Comparison of ENCODE assay signal across 18 cellular contexts in genomic region chr19:15615526-15615925, GRCh38. TPM values are rescaled to one million over a fixed set of nuclear protein-coding genes. Genes with fewer than 3 reads are reported as not detected.
A peak's percentile ranks its signal among the peaks of the same experiment; 100 is the strongest.
DNase-seq lines count a peak whose midpoint lies in the region; ATAC-seq and TF ChIP-seq lines count a peak whose summit lies in the region.
"Had no signal": no experiment of that assay in that cellular context is flagged by ENCODE, and none has a peak within 500 bp of the region (broad histone marks: within the 10 kb centered on the region; RNA-seq: fewer than 3 reads in every experiment).

No MANE protein-coding gene starts in this region.

- peak overlapping the region; percentile 37 for H3K27ac Mint-ChIP-seq in activated CD4-positive, alpha-beta T cell treated with anti-CD3 and anti-CD28 coated beads for 36 hours
- no peak overlapping the region for H3K27ac Mint-ChIP-seq in activated CD4-positive, alpha-beta T cell treated with anti-CD3 and anti-CD28 coated beads, Interleukin-2, amount 10 ng/mL, durations not matched to agents 24 days and 14 days
- H3K27ac Mint-ChIP-seq in stimulated activated naive CD8-positive, alpha-beta T cell treated with anti-CD3 and anti-CD28 coated beads, Interleukin-15, Interleukin-2, amounts not matched to agents 100 ng/mL and 50 ng/mL, for 24 hours = peak overlapping the region; percentile 67
- no peak overlapping the region for H3K27ac Mint-ChIP-seq in osteocyte (ENCODE audit: unreplicated experiment)

- DNase-seq in activated CD4-positive, alpha-beta T cell treated with anti-CD3 and anti-CD28 coated beads for 36 hours = no peak
- no peak for DNase-seq in activated CD4-positive, alpha-beta T cell treated with anti-CD3 and anti-CD28 coated beads, Interleukin-2, amount 10 ng/mL, durations not matched to agents 24 days and 14 days
- DNase-seq in stimulated activated naive CD8-positive, alpha-beta T cell treated with anti-CD3 and anti-CD28 coated beads, Interleukin-15, Interleukin-2, amounts not matched to agents 100 U/mL and 50 U/mL, for 24 hours = no peak
- DNase-seq in osteocyte (ENCODE audit: extremely low spot score, unreplicated experiment) = peak; percentile 76
- no peak for DNase-seq in dorsolateral prefrontal cortex
- DNase-seq: AML-193; CD4-positive, alpha-beta memory T cell; DMS153; DMS79; GDM1 had no signal

- peaks cover 2% of the 10 kb centered on the region for H3K27me3 Mint-ChIP-seq in activated CD4-positive, alpha-beta T cell treated with anti-CD3 and anti-CD28 coated beads for 36 hours
- no peaks in the 10 kb centered on the region for H3K27me3 Mint-ChIP-seq in activated CD4-positive, alpha-beta T cell treated with anti-CD3 and anti-CD28 coated beads, Interleukin-2, amount 10 ng/mL, durations not matched to agents 24 days and 14 days
- H3K27me3 Mint-ChIP-seq in stimulated activated naive CD8-positive, alpha-beta T cell treated with anti-CD3 and anti-CD28 coated beads, Interleukin-15, Interleukin-2, amounts not matched to agents 100 ng/mL and 50 ng/mL, for 24 hours = peaks cover 8% of the 10 kb centered on the region
- H3K27me3 Mint-ChIP-seq in osteocyte (ENCODE audit: unreplicated experiment) = no peaks in the 10 kb centered on the region

- H3K36me3 Mint-ChIP-seq in activated CD4-positive, alpha-beta T cell treated with anti-CD3 and anti-CD28 coated beads for 36 hours (ENCODE audit: low read depth) = no peaks in the 10 kb centered on the region
- no peaks in the 10 kb centered on the region for H3K36me3 Mint-ChIP-seq in activated CD4-positive, alpha-beta T cell treated with anti-CD3 and anti-CD28 coated beads, Interleukin-2, amount 10 ng/mL, durations not matched to agents 24 days and 14 days (ENCODE audit: low read depth)
- H3K36me3 Mint-ChIP-seq in stimulated activated naive CD8-positive, alpha-beta T cell treated with anti-CD3 and anti-CD28 coated beads, Interleukin-15, Interleukin-2, amounts not matched to agents 100 ng/mL and 50 ng/mL, for 24 hours (ENCODE audit: low read depth) = no peaks in the 10 kb centered on the region
- H3K36me3 Mint-ChIP-seq in osteocyte (ENCODE audit: unreplicated experiment) = no peaks in the 10 kb centered on the region
- H3K36me3 Mint-ChIP-seq: CD14-positive monocyte; CD4-positive, alpha-beta memory T cell had no signal

- TF ChIP-seq CTCF in osteocyte (IDR thresholded peaks at IDR 0.05) (no peak), dorsolateral prefrontal cortex (IDR thresholded peaks at IDR 0.05 in 54 of 56, conservative IDR thresholded peaks at IDR 0.05 in 2 of 56; ENCODE audit: low read depth in 1 of 56, partially characterized antibody in 56 of 56) (no peak)

- H3K4me3 Mint-ChIP-seq in activated CD4-positive, alpha-beta T cell treated with anti-CD3 and anti-CD28 coated beads for 36 hours = no peak overlapping the region
- no peak overlapping the region for H3K4me3 Mint-ChIP-seq in activated CD4-positive, alpha-beta T cell treated with anti-CD3 and anti-CD28 coated beads, Interleukin-2, amount 10 ng/mL, durations not matched to agents 24 days and 14 days
- no peak overlapping the region for H3K4me3 Mint-ChIP-seq in stimulated activated naive CD8-positive, alpha-beta T cell treated with anti-CD3 and anti-CD28 coated beads, Interleukin-15, Interleukin-2, amounts not matched to agents 100 ng/mL and 50 ng/mL, for 24 hours
- H3K4me3 Mint-ChIP-seq in osteocyte (ENCODE audit: unreplicated experiment) = no peak overlapping the region
- H3K4me3 Mint-ChIP-seq: CD14-positive monocyte; CD4-positive, alpha-beta memory T cell had no signal

- H3K4me3 ChIP-seq in dorsolateral prefrontal cortex = no peak overlapping the region
- H3K4me3 ChIP-seq: A549, HAP-1 had no signal

- CTCF ChIA-PET in activated CD4-positive, alpha-beta T cell treated with anti-CD3 and anti-CD28 coated beads for 36 hours (lab: Charles Lee) = no interaction called here

- POLR2A ChIA-PET in activated CD4-positive, alpha-beta T cell treated with anti-CD3 and anti-CD28 coated beads for 36 hours (lab: Charles Lee) = no interaction called here

- H3K9me3 Mint-ChIP-seq in activated CD4-positive, alpha-beta T cell treated with anti-CD3 and anti-CD28 coated beads for 36 hours (ENCODE audit: low read depth) = no peaks in the 10 kb centered on the region
- H3K9me3 Mint-ChIP-seq in activated CD4-positive, alpha-beta T cell treated with anti-CD3 and anti-CD28 coated beads, Interleukin-2, amount 10 ng/mL, durations not matched to agents 24 days and 14 days = no peaks in the 10 kb centered on the region
- peaks cover 4% of the 10 kb centered on the region for H3K9me3 Mint-ChIP-seq in stimulated activated naive CD8-positive, alpha-beta T cell treated with anti-CD3 and anti-CD28 coated beads, Interleukin-15, Interleukin-2, amounts not matched to agents 100 ng/mL and 50 ng/mL, for 24 hours
- peaks cover 12% of the 10 kb centered on the region for H3K9me3 Mint-ChIP-seq in osteocyte (ENCODE audit: unreplicated experiment)
- H3K9me3 Mint-ChIP-seq: CD4-positive, alpha-beta memory T cell had no signal

- H3K27ac ChIP-seq in dorsolateral prefrontal cortex = no peak overlapping the region
- H3K27ac ChIP-seq: 22Rv1, A549 had no signal

- no peak for ATAC-seq in activated CD4-positive, alpha-beta T cell treated with anti-CD3 and anti-CD28 coated beads for 36 hours
- ATAC-seq in stimulated activated naive CD8-positive, alpha-beta T cell treated with anti-CD3 and anti-CD28 coated beads, Interleukin-15, Interleukin-2, amounts not matched to agents 100 U/mL and 50 U/mL, for 24 hours = no peak
- no peak for ATAC-seq in GM21390 (IDR thresholded peaks at IDR 0.05; ENCODE audit: unreplicated experiment)
- ATAC-seq: A549 had no signal

- peaks cover 0 to 24% (median 6%) of the 10 kb centered on the region in 45 donors for H3K27me3 ChIP-seq in dorsolateral prefrontal cortex

- intact Hi-C loops in activated CD4-positive, alpha-beta T cell treated with anti-CD3 and anti-CD28 coated beads for 36 hours (cut with DNase I, micrococcal nuclease) = no loop called here
- intact Hi-C loops in activated CD4-positive, alpha-beta T cell treated with anti-CD3 and anti-CD28 coated beads, Interleukin-2, amount 10 ng/mL, durations not matched to agents 24 days and 14 days (cut with micrococcal nuclease) = no loop called here
- intact Hi-C loops in dorsolateral prefrontal cortex (cut with DNase I) = no loop called here

- no peaks in the 10 kb centered on the region for H3K4me1 Mint-ChIP-seq in activated CD4-positive, alpha-beta T cell treated with anti-CD3 and anti-CD28 coated beads for 36 hours
- H3K4me1 Mint-ChIP-seq in activated CD4-positive, alpha-beta T cell treated with anti-CD3 and anti-CD28 coated beads, Interleukin-2, amount 10 ng/mL, durations not matched to agents 24 days and 14 days = no peaks in the 10 kb centered on the region
- no peaks in the 10 kb centered on the region for H3K4me1 Mint-ChIP-seq in stimulated activated naive CD8-positive, alpha-beta T cell treated with anti-CD3 and anti-CD28 coated beads, Interleukin-15, Interleukin-2, amounts not matched to agents 100 ng/mL and 50 ng/mL, for 24 hours (ENCODE audit: low read depth)
- H3K4me1 Mint-ChIP-seq in osteocyte (ENCODE audit: unreplicated experiment) = no peaks in the 10 kb centered on the region
- H3K4me1 Mint-ChIP-seq: CD4-positive, alpha-beta memory T cell had no signal

RNA-seq across cellular contexts. Expression of gene CYP4F8, which starts 0.5 kb away (rescaled TPM):
- total RNA-seq in activated CD4-positive, alpha-beta T cell treated with anti-CD3 and anti-CD28 coated beads for 36 hours = not detected
- not detected in 2 replicates for total RNA-seq in activated CD4-positive, alpha-beta T cell treated with anti-CD3 and anti-CD28 coated beads, Interleukin-2, amount 10 ng/mL, durations not matched to agents 24 days and 14 days
- total RNA-seq in osteocyte = not detected in 2 replicates
- under 1 TPM in 2 of 120 experiments, not detected in 118; 0.13 to 0.19 TPM for total RNA-seq in dorsolateral prefrontal cortex
- total RNA-seq: CD4-positive, alpha-beta memory T cell; Daoy; H1 had no signal

RNA-seq across cellular contexts. Expression of gene CYP4F3, which starts 25.2 kb away (rescaled TPM):
- total RNA-seq in activated CD4-positive, alpha-beta T cell treated with anti-CD3 and anti-CD28 coated beads for 36 hours = under 1 TPM; 0.07 to 0.19 TPM
- total RNA-seq in activated CD4-positive, alpha-beta T cell treated with anti-CD3 and anti-CD28 coated beads, Interleukin-2, amount 10 ng/mL, durations not matched to agents 24 days and 14 days = 0.09 TPM in 1 of 2 replicates, not detected in the other
- not detected in 2 replicates for total RNA-seq in osteocyte
- 10 to 100 TPM in 3 of 120 experiments, 1 to 10 TPM in 105, under 1 TPM in 12; 0.27 to 13.4 (median 3.4) TPM for total RNA-seq in dorsolateral prefrontal cortex
- total RNA-seq: CD4-positive, alpha-beta memory T cell; Daoy; H1 had no signal

RNA-seq across cellular contexts. Expression of gene CYP4F12, which starts 57.4 kb away (rescaled TPM):
- total RNA-seq in activated CD4-positive, alpha-beta T cell treated with anti-CD3 and anti-CD28 coated beads for 36 hours = not detected
- not detected in 2 replicates for total RNA-seq in activated CD4-positive, alpha-beta T cell treated with anti-CD3 and anti-CD28 coated beads, Interleukin-2, amount 10 ng/mL, durations not matched to agents 24 days and 14 days
- total RNA-seq in osteocyte (not detected in 2 replicates), dorsolateral prefrontal cortex (10 to 100 TPM in 6 of 120 experiments, 1 to 10 TPM in 89, under 1 TPM in 21, not detected in 4; 0.22 to 20.3 (median 2.5) TPM)
- total RNA-seq: H1 had no signal

Comparison
In these comparisons a context has a peak if more than half of its experiments do, and no peak if none do; other contexts are left out.
1. H3K27ac Mint-ChIP-seq: peak in activated CD4-positive, alpha-beta T cell treated with anti-CD3 and anti-CD28 coated beads for 36 hours (single experiment) and stimulated activated naive CD8-positive, alpha-beta T cell treated with anti-CD3 and anti-CD28 coated beads, Interleukin-15, Interleukin-2, amounts not matched to agents 100 ng/mL and 50 ng/mL, for 24 hours (single experiment); none in activated CD4-positive, alpha-beta T cell treated with anti-CD3 and anti-CD28 coated beads, Interleukin-2, amount 10 ng/mL, durations not matched to agents 24 days and 14 days (single experiment) and osteocyte (single experiment).